4 cellular contexts compared by ENCODE assay signal in the genomic region with DNA sequence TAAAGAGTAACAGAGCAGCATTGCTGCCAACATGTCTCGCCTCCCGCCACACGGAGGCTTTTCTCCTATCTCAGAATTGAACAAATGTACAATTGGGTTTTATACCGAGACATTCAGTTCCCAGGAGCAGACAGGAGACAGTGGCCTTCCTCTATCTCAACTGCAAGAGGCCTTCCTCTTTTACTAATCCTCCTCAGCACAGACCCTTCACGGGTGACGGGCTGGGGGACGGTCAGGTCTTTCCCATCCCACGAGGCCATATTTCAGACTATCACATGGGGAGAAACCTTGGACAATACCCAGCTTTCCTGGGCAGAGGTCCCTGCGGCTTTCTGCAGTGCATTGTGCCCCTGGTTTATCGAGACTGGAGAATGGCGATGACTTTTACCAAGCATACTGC. TPM values are rescaled to one million over a fixed set of nuclear protein-coding genes. Genes with fewer than 3 reads are reported as not detected.
DNase-seq lines count a peak whose midpoint lies in the region; ATAC-seq, FAIRE-seq and TF ChIP-seq lines count a peak whose summit lies in the region.
"Not testable (repeated sequence)": the region's sequence is repeated elsewhere in the genome, so short reads cannot be mapped to it uniquely, and the experiment has no call there.

No MANE protein-coding gene starts in this region.

- 41% methylated on average over 11 of the region's 11 CpGs for WGBS in K562 (ENCODE audit: insufficient coverage, low coverage, missing lambda C conversion rate)

- H2AFZ ChIP-seq in GM23338 (peak overlapping the region; percentile 43; the same call in 1 of the 2 replicates), neural progenitor cell (replicated peaks) (peak overlapping the region; percentile 28)
- H2AFZ ChIP-seq in K562 (ENCODE audit: low read depth, low read length), result not testable (repeated sequence)

- H4K20me1 ChIP-seq in GM23338 (replicated peaks; ENCODE audit: insufficient read depth); K562 (replicated peaks; ENCODE audit: control insufficient read depth, insufficient read depth, low read length); neural progenitor cell (ENCODE audit: low read depth): not testable (repeated sequence)

- not testable (repeated sequence) for H3K9me2 ChIP-seq in GM23338 (ENCODE audit: insufficient read depth)

- H3K36me3 ChIP-seq in GM23338 (ENCODE audit: insufficient read depth); K562 (ENCODE audit: control insufficient read depth, insufficient read depth, low read length); neural progenitor cell: not testable (repeated sequence)

- H3K27me3 Mint-ChIP-seq in GM23338 (ENCODE audit: insufficient read depth, low read depth, poor library complexity); neural progenitor cell (ENCODE audit: insufficient read depth, low read depth); stimulated activated memory B cell treated with anti-CD40 and anti-IgM and Interleukin-4, amounts not matched to agents 10 μg/mL and 1 μg/mL and 100 μg/mL, for 72 hours: not testable (repeated sequence)

- H3K27ac Mint-ChIP-seq in GM23338, neural progenitor cell: not testable (repeated sequence)
- peak overlapping the region; percentile 30 for H3K27ac Mint-ChIP-seq in stimulated activated memory B cell treated with anti-CD40 and anti-IgM and Interleukin-4, amounts not matched to agents 10 μg/mL and 1 μg/mL and 100 μg/mL, for 72 hours

- H3K27ac ChIP-seq in GM23338 (ENCODE audit: low read depth); K562 (ENCODE audit: extremely low read depth, low read depth, low read length); neural progenitor cell: not testable (repeated sequence)

- not testable (repeated sequence) for H3K4me3 ChIP-seq in GM23338, K562, neural progenitor cell

- intact Hi-C loops in K562 (cut with micrococcal nuclease), result not testable (repeated sequence)

- H3K9me3 Mint-ChIP-seq in GM23338; neural progenitor cell; stimulated activated memory B cell treated with anti-CD40 and anti-IgM and Interleukin-4, amounts not matched to agents 10 μg/mL and 1 μg/mL and 100 μg/mL, for 72 hours: not testable (repeated sequence)

- H3K4me2 ChIP-seq in GM23338; K562 (ENCODE audit: insufficient read depth, low read length); neural progenitor cell: not testable (repeated sequence)

- H3K9ac ChIP-seq in K562 (ENCODE audit: insufficient read depth in 1 of 2, low read depth in 2 of 2, low read length in 2 of 2); neural progenitor cell: not testable (repeated sequence)

- not testable (repeated sequence) for H3K9me1 ChIP-seq in K562 (ENCODE audit: control insufficient read depth, insufficient read depth, low read length)

- TF ChIP-seq RAD21 in K562 (CRISPR knock-in tag; conservative IDR thresholded peaks at IDR 0.05 in 1 of 2, IDR thresholded peaks at IDR 0.05 in 1 of 2), result not testable (repeated sequence)

- BruUV-seq in K562 (replicated peaks; lab: Mats Ljungman, UMichigan), result not testable (repeated sequence)

- CTCF ChIA-PET in K562 (lab: Yijun Ruan, JAX; ENCODE audit: low intra/inter-chr PET ratio), result not testable (repeated sequence)

- not testable (repeated sequence) for H3F3A ChIP-seq in GM23338 (replicated peaks; ENCODE audit: low read depth); neural progenitor cell (ENCODE audit: low read depth)

- H3K79me2 ChIP-seq in GM23338 (replicated peaks; ENCODE audit: insufficient read depth); K562 (ENCODE audit: control insufficient read depth, insufficient read depth, low read length); neural progenitor cell (ENCODE audit: low read depth): not testable (repeated sequence)

- not testable (repeated sequence) for TF ChIP-seq EP300 in K562 (IDR thresholded peaks at IDR 0.05; ENCODE audit: low read length)

- not testable (repeated sequence) for TF ChIP-seq CTCF in GM23338 (conservative IDR thresholded peaks at IDR 0.05; ENCODE audit: low read depth in 2 of 2); K562 (IDR thresholded peaks at IDR 0.05 in 2 of 3, conservative IDR thresholded peaks at IDR 0.05 in 1 of 3; ENCODE audit: insufficient read depth in 2 of 3, low read depth in 1 of 3, low read length in 3 of 3); neural progenitor cell (IDR thresholded peaks at IDR 0.05)

- not testable (repeated sequence) for H3K27me3 ChIP-seq in GM23338 (ENCODE audit: insufficient read depth); K562 (ENCODE audit: control insufficient read depth in 2 of 2, insufficient read depth in 2 of 2, low read length in 2 of 2); neural progenitor cell

- POLR2A ChIA-PET in K562 (lab: Yijun Ruan, JAX), result interaction anchor here (1.0 kb wide), 1 partner anchor 27 kb away, joined by 3 read pairs; the partner anchor contains the start of gene NEK7

- TF ChIP-seq POLR2A in K562 (conservative IDR thresholded peaks at IDR 0.05), result not testable (repeated sequence)

- H3K4me1 Mint-ChIP-seq in GM23338, neural progenitor cell: not testable (repeated sequence)
- H3K4me1 Mint-ChIP-seq in stimulated activated memory B cell treated with anti-CD40 and anti-IgM and Interleukin-4, amounts not matched to agents 10 μg/mL and 1 μg/mL and 100 μg/mL, for 72 hours, result peaks cover 26% of the 10 kb centered on the region

- H3K4me1 ChIP-seq in GM23338 (ENCODE audit: insufficient read depth); K562 (replicated peaks in 1 of 2; ENCODE audit: control insufficient read depth in 2 of 2, insufficient read depth in 2 of 2, low read length in 2 of 2); neural progenitor cell: not testable (repeated sequence)

- in situ Hi-C loops in K562 (cut with MboI), result not testable (repeated sequence)

- FAIRE-seq in K562 (lab: Jason Lieb, UNC), result not testable (repeated sequence)

- ATAC-seq in GM23338; K562; stimulated activated memory B cell treated with anti-CD40 and anti-IgM and Interleukin-4, amounts not matched to agents 10 μg/mL and 1 μg/mL and 100 μg/mL, for 72 hours: not testable (repeated sequence)

- not testable (repeated sequence) for H3K36me3 Mint-ChIP-seq in GM23338 (ENCODE audit: low read depth); neural progenitor cell; stimulated activated memory B cell treated with anti-CD40 and anti-IgM and Interleukin-4, amounts not matched to agents 10 μg/mL and 1 μg/mL and 100 μg/mL, for 72 hours

- not testable (repeated sequence) for H3K9me3 ChIP-seq in K562 (replicated peaks; ENCODE audit: control insufficient read depth, insufficient read depth, low read depth, low read length); neural progenitor cell (ENCODE audit: low read depth)

- DNase-seq in GM23338 (ENCODE audit: low spot score); K562 (ENCODE audit: extremely low read depth in 1 of 4, low spot score in 3 of 4); neural progenitor cell (ENCODE audit: low spot score): not testable (repeated sequence)

- H3K4me3 Mint-ChIP-seq in GM23338; neural progenitor cell; stimulated activated memory B cell treated with anti-CD40 and anti-IgM and Interleukin-4, amounts not matched to agents 10 μg/mL and 1 μg/mL and 100 μg/mL, for 72 hours: not testable (repeated sequence)

TF ChIP-seq in K562, 482 proteins besides CTCF, POLR2A, EP300 and RAD21:
- TF ChIP-seq SPI1 (IDR thresholded peaks at IDR 0.05; ENCODE audit: borderline replicate concordance, low read depth, low read length), result peak; percentile 51

RNA-seq across cellular contexts. Expression of gene NEK7, which starts 26.7 kb away (rescaled TPM):
- total RNA-seq in GM23338 (2014; rRNA removed; shearing (Covaris generic)), result 15.3 and 18.6 TPM in 2 replicates
- polyA plus RNA-seq in GM23338 (2016; fragmentation: Nextera tagmentation; extraction: Ambion mirVana) (3.2 and 4.8 TPM in 2 replicates), K562 (2011; rRNA removed) (37.1 and 37.3 TPM in 2 replicates), K562 (2014; fragmentation: Illumina TruSeq; extraction: Trizol) (22.0 and 23.5 TPM in 2 replicates), K562 (2014; fragmentation: Nextera tagmentation; extraction: Ambion mirVana) (1 to 10 TPM; 8.5 to 10.0 TPM), K562 (2014; rRNA removed) (16.0 and 20.4 TPM in 2 replicates)
- 10.7 and 36.6 TPM in 2 replicates for total RNA-seq in K562 (2011; cell fraction: chromatin; rRNA removed; ENCODE audit: low replicate concordance)
- 5.7 and 6.2 TPM in 2 replicates for total RNA-seq in K562 (2011; cell fraction: nucleolus; rRNA removed)
- total RNA-seq in K562 (2011; cell fraction: nucleoplasm; rRNA removed), result 10.0 and 16.6 TPM in 2 replicates
- total RNA-seq in K562 (2014; rRNA removed) (25.5 and 30.9 TPM in 2 replicates), K562 (2014; rRNA removed; fragmentation: Illumina TruSeq; extraction: Trizol) (33.5 and 36.4 TPM in 2 replicates), K562 (2015; rRNA removed; fragmentation: Illumina TruSeq; extraction: Trizol) (23.7 and 27.7 TPM in 2 replicates), K562 (2021) (30.3 and 33.2 TPM in 2 replicates), neural progenitor cell (ENCODE audit: low replicate concordance) (20.7 and 34.7 TPM in 2 replicates)
- 9.9 and 20.0 TPM in 2 replicates for polyA plus RNA-seq in K562 (2011; cell fraction: cytosol; rRNA removed)
- polyA plus RNA-seq in K562 (2011; cell fraction: nucleus; rRNA removed), result 20.6 and 37.5 TPM in 2 replicates
- polyA plus RNA-seq in K562 (2012), result 16.0 and 19.7 TPM in 2 replicates
- 64.1 and 75.5 TPM in 2 replicates for polyA minus RNA-seq in K562 (2011; rRNA and poly(A)+ RNA removed)
- 21.6 and 23.2 TPM in 2 replicates for polyA minus RNA-seq in K562 (2011; cell fraction: cytosol; rRNA and poly(A)+ RNA removed)
- polyA minus RNA-seq in K562 (2011; cell fraction: nucleus; rRNA and poly(A)+ RNA removed), result 21.5 and 38.9 TPM in 2 replicates
